ENCODE assay signal across 9 cellular contexts in genomic region chr2:161243873-161244272, GRCh38.
DNase-seq lines count a peak whose midpoint lies in the region; TF ChIP-seq lines count a peak whose summit lies in the region.
"Had no signal": no experiment of that assay in that cellular context is flagged by ENCODE, and none has a peak within 500 bp of the region (broad histone marks: within the 10 kb centered on the region; RNA-seq: fewer than 3 reads in every experiment).

No MANE protein-coding gene starts in this region.

- H3K9me3 ChIP-seq in endodermal cell (ENCODE audit: control insufficient read depth, low read length) (no peaks in the 10 kb centered on the region), smooth muscle cell (replicated peaks; ENCODE audit: low read depth) (no peaks in the 10 kb centered on the region)
- H3K9me3 ChIP-seq: left ventricle myocardium inferior, tibial nerve had no signal

- peak overlapping the region; percentile 96 for H2AFZ ChIP-seq in smooth muscle cell (ENCODE audit: low read depth)

- peak; percentile 31 for DNase-seq in H7
- peak; percentile 52 for DNase-seq in endodermal cell
- no peak for DNase-seq in smooth muscle cell (lab: John Stamatoyannopoulos, UW; ENCODE audit: unreplicated experiment)
- DNase-seq in cortex of kidney (lab: John Stamatoyannopoulos, UW), result no peak
- no peak for DNase-seq in NCI-H1930 (lab: John Stamatoyannopoulos, UW)
- no peak for DNase-seq in substantia nigra (lab: John Stamatoyannopoulos, UW)
- DNase-seq: left ventricle myocardium inferior had no signal

- 59 to 100% methylated on average over 1 to 6 of the region's 6 CpGs for WGBS in endodermal cell (ENCODE audit: insufficient coverage in 1 of 2, insufficient read length in 1 of 2), 2 experiments
- WGBS in smooth muscle cell (ENCODE audit: low lambda C conversion rate), result 67% methylated on average over 6 of the region's 6 CpGs

- no peak overlapping the region for H3K27ac ChIP-seq in endodermal cell (ENCODE audit: low read depth, low read length)
- peak overlapping the region; percentile 16 for H3K27ac ChIP-seq in smooth muscle cell (ENCODE audit: low read depth)
- no peak overlapping the region for H3K27ac ChIP-seq in substantia nigra (ENCODE audit: low read depth, low read length, poor library complexity, severe bottlenecking)
- H3K27ac ChIP-seq: left ventricle myocardium inferior had no signal

- H3K79me2 ChIP-seq in smooth muscle cell (ENCODE audit: low read depth), result no peaks in the 10 kb centered on the region

- H3K27ac Mint-ChIP-seq in T-helper 1 cell treated with Interleukin-12 subunit alpha and Interleukin-12 subunit beta and Interleukin-4 antibody, amounts not matched to agents 30 μg/mL and 1 μg/mL, for 36 hours, result peak overlapping the region; percentile 91
- peak overlapping the region; percentile 79 for H3K27ac Mint-ChIP-seq in endodermal cell

- TF ChIP-seq CTCF in endodermal cell (conservative IDR thresholded peaks at IDR 0.05) (no peak), smooth muscle cell (IDR thresholded peaks at IDR 0.05; ENCODE audit: borderline replicate concordance, insufficient read depth, poor library complexity, severe bottlenecking) (no peak)

- H3K4me3 ChIP-seq in H7 (ENCODE audit: insufficient read depth, low read depth, low read length), result peak overlapping the region; percentile 37
- peak overlapping the region; percentile 84 for H3K4me3 ChIP-seq in endodermal cell (ENCODE audit: low read length)
- H3K4me3 ChIP-seq in smooth muscle cell, result peak overlapping the region; percentile 55

- peaks cover 29% of the 10 kb centered on the region for H3K27me3 ChIP-seq in H7 (ENCODE audit: control insufficient read depth, insufficient read depth, low read length)
- peaks cover 12% of the 10 kb centered on the region for H3K27me3 ChIP-seq in endodermal cell (ENCODE audit: control insufficient read depth, insufficient read depth, low read length, poor library complexity, severe bottlenecking)
- H3K27me3 ChIP-seq in smooth muscle cell (ENCODE audit: low read depth), result no peaks in the 10 kb centered on the region
- H3K27me3 ChIP-seq: tibial nerve had no signal

- no peaks in the 10 kb centered on the region for H3K27me3 Mint-ChIP-seq in T-helper 1 cell treated with Interleukin-12 subunit alpha and Interleukin-12 subunit beta and Interleukin-4 antibody, amounts not matched to agents 30 μg/mL and 1 μg/mL, for 36 hours (ENCODE audit: low read depth)
- H3K27me3 Mint-ChIP-seq in endodermal cell (ENCODE audit: insufficient read depth), result peaks cover 19% of the 10 kb centered on the region

- peak overlapping the region; percentile 64 for H3K9ac ChIP-seq in endodermal cell (ENCODE audit: extremely low read depth, low read length, poor library complexity, severe bottlenecking)
- peak overlapping the region; percentile 52 for H3K9ac ChIP-seq in smooth muscle cell (ENCODE audit: low read depth)

- H3K4me1 ChIP-seq in endodermal cell (ENCODE audit: control insufficient read depth, insufficient read depth, low read length) (peaks cover 24% of the 10 kb centered on the region), smooth muscle cell (ENCODE audit: low read depth) (peaks cover 46% of the 10 kb centered on the region)
- H3K4me1 ChIP-seq: left ventricle myocardium inferior, tibial nerve had no signal

- H3K4me3 Mint-ChIP-seq in T-helper 1 cell treated with Interleukin-12 subunit alpha and Interleukin-12 subunit beta and Interleukin-4 antibody, amounts not matched to agents 30 μg/mL and 1 μg/mL, for 36 hours, result peak overlapping the region; percentile 90
- peak overlapping the region; percentile 61 for H3K4me3 Mint-ChIP-seq in endodermal cell

- H4K20me1 ChIP-seq in smooth muscle cell (ENCODE audit: low read depth), result no peaks in the 10 kb centered on the region

- H3K4me2 ChIP-seq in smooth muscle cell, result peak overlapping the region; percentile 86

- H3F3A ChIP-seq in smooth muscle cell (ENCODE audit: low read depth), result peaks cover 16% of the 10 kb centered on the region

- peaks cover 9% of the 10 kb centered on the region for H3K36me3 Mint-ChIP-seq in T-helper 1 cell treated with Interleukin-12 subunit alpha and Interleukin-12 subunit beta and Interleukin-4 antibody, amounts not matched to agents 30 μg/mL and 1 μg/mL, for 36 hours (ENCODE audit: low read depth)
- H3K36me3 Mint-ChIP-seq in endodermal cell (ENCODE audit: low read depth), result no peaks in the 10 kb centered on the region

- H3K9me3 Mint-ChIP-seq in T-helper 1 cell treated with Interleukin-12 subunit alpha and Interleukin-12 subunit beta and Interleukin-4 antibody, amounts not matched to agents 30 μg/mL and 1 μg/mL, for 36 hours, result no peaks in the 10 kb centered on the region
- H3K9me3 Mint-ChIP-seq in endodermal cell, result no peaks in the 10 kb centered on the region

- H3K36me3 ChIP-seq in H7 (replicated peaks; ENCODE audit: control insufficient read depth, insufficient read depth, low read length) (no peaks in the 10 kb centered on the region), endodermal cell (ENCODE audit: control insufficient read depth, insufficient read depth, low read length) (no peaks in the 10 kb centered on the region), smooth muscle cell (ENCODE audit: low read depth) (no peaks in the 10 kb centered on the region)
- H3K36me3 ChIP-seq: left ventricle myocardium inferior, tibial nerve had no signal

- H3K4me1 Mint-ChIP-seq in T-helper 1 cell treated with Interleukin-12 subunit alpha and Interleukin-12 subunit beta and Interleukin-4 antibody, amounts not matched to agents 30 μg/mL and 1 μg/mL, for 36 hours (ENCODE audit: low read depth), result peaks cover 34% of the 10 kb centered on the region
- H3K4me1 Mint-ChIP-seq in endodermal cell, result peaks cover 40% of the 10 kb centered on the region

Comparison
In these comparisons a context has a peak if more than half of its experiments do, and no peak if none do; other contexts are left out.
1. DNase-seq: peak in H7 (single experiment) and endodermal cell (single experiment); none in smooth muscle cell (single experiment), cortex of kidney (single experiment), NCI-H1930 (0 of 2) and substantia nigra (0 of 49).
2. Peak in every context shown above with its lines, with median percentiles within 50 percentile points of each other: H3K4me3 ChIP-seq.